Comparison of ENCODE assay signal across 1 cellular context in genomic region chr6:43260791-43261190, GRCh38.
TF ChIP-seq lines count a peak whose summit lies in the region.

No MANE protein-coding gene starts in this region.

TF ChIP-seq in HepG2, 621 proteins besides CTCF, POLR2A, EP300 and RAD21:
- TF ChIP-seq USF2 (IDR thresholded peaks at IDR 0.05; ENCODE audit: low read depth, low read length) = peak; percentile 4; the same call in 1 of the 2 replicates
- no peak for TF ChIP-seq USF2 (CRISPR knock-in tag; IDR thresholded peaks at IDR 0.05; ENCODE audit: borderline replicate concordance)
- 0 out of 2 replicates have a peak, but pooled peaks have one; percentile 5 for TF ChIP-seq MNT (IDR thresholded peaks at IDR 0.05)
- 0 out of 2 replicates have a peak, but pooled peaks have one; percentile 37 for TF ChIP-seq ZBTB4 (CRISPR knock-in tag; IDR thresholded peaks at IDR 0.05; ENCODE audit: borderline replicate concordance)
- TF ChIP-seq REXO4 (CRISPR knock-in tag; IDR thresholded peaks at IDR 0.05; ENCODE audit: borderline replicate concordance) = no peak
- TF ChIP-seq YEATS2 (CRISPR knock-in tag; IDR thresholded peaks at IDR 0.05; ENCODE audit: borderline replicate concordance) = no peak
- TF ChIP-seq ZSCAN22 (CRISPR knock-in tag; IDR thresholded peaks at IDR 0.05) = no peak
- no peak for TF ChIP-seq ZNF788 (CRISPR knock-in tag; IDR thresholded peaks at IDR 0.05; ENCODE audit: borderline replicate concordance)
